ENCODE assay signal across 27 cellular contexts in the genomic region with DNA sequence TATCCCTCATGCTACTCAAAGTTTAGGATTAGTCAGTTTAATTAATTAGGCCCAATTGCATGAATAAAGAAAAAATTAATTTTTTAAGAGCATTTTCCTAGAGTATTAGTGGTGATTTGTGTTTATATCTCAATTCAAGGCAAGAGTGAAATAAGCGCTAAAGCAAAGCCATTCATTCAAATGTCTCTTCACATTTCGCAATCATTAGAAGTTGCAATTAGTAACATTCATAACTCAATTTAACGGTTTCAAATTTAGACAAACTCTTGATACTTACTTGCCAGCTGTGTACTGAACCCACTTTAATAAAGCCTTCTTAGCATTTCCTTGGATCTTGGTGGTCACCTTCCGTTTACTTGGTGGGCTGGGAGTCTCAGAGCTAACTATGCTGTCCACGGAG.
"Had no signal": no experiment of that assay in that cellular context is flagged by ENCODE, and none has a peak within 500 bp of the region (broad histone marks: within the 10 kb centered on the region; RNA-seq: fewer than 3 reads in every experiment).

No MANE protein-coding gene starts in this region.

- H3K4me3 ChIP-seq: stomach, suprapubic skin, testis, thoracic aorta, thyroid gland, tibial artery, tibial nerve, transverse colon, upper lobe of left lung, upper lobe of right lung, uterus, vagina had no signal

- H3K4me1 ChIP-seq: stomach, suprapubic skin, testis, thyroid gland, tibial artery, tibial nerve, transverse colon, upper lobe of left lung, upper lobe of right lung, uterus, vagina had no signal

- ATAC-seq: stimulated activated effector memory CD8-positive, alpha-beta T cell treated with anti-CD3 and anti-CD28 coated beads, Interleukin-12 subunit alpha, Interleukin-12 subunit beta, amount 100 ng/mL, for 72 hours; stimulated activated memory B cell treated with anti-CD40 and anti-IgM and Interleukin-4, amounts not matched to agents 10 μg/mL and 1 μg/mL and 100 μg/mL, for 72 hours; stimulated activated naive B cell treated with anti-CD40 and anti-IgM and Interleukin-4, amounts not matched to agents 10 μg/mL and 1 μg/mL and 100 μg/mL, for 72 hours; stimulated activated naive CD8-positive, alpha-beta T cell treated with anti-CD3 and anti-CD28 coated beads, Interleukin-15, amount 100 ng/mL, for 72 hours; stimulated activated naive CD8-positive, alpha-beta T cell treated with anti-CD3 and anti-CD28 coated beads, Interleukin-15, Interleukin-2, amounts not matched to agents 100 U/mL and 50 U/mL, for 24 hours; upper lobe of right lung had no signal

- H3K36me3 ChIP-seq: stomach, suprapubic skin, thoracic aorta, thyroid gland, tibial artery, tibial nerve, transverse colon, upper lobe of right lung, uterus, vagina had no signal

- DNase-seq: stimulated activated CD4-positive, alpha-beta T cell treated with anti-CD3 and anti-CD28 coated beads, Interleukin-2, amount 100 ng/mL, for 48 hours; stimulated activated CD4-positive, alpha-beta T cell treated with anti-CD3 and anti-CD28 coated beads, Interleukin-4, amount 100 ng/mL, for 1 hour; stimulated activated CD4-positive, alpha-beta T cell treated with anti-CD3 and anti-CD28 coated beads, Interleukin-4, amount 100 ng/mL, for 24 hours; stimulated activated CD4-positive, alpha-beta T cell treated with anti-CD3 and anti-CD28 coated beads, Interleukin-4, amount 100 ng/mL, for 4 hours; stimulated activated CD8-positive, alpha-beta memory T cell treated with anti-CD3 and anti-CD28 coated beads, Interleukin-4, amount 100 ng/mL, for 48 hours; stimulated activated naive B cell treated with anti-CD40 and anti-IgM and Interleukin-4, amounts not matched to agents 10 μg/mL and 1 μg/mL and 100 μg/mL, for 72 hours; stimulated activated naive CD4-positive, alpha-beta T cell; stimulated activated naive CD4-positive, alpha-beta T cell treated with Interleukin-2 at 50 U/mL for 16 hours; stimulated activated naive CD8-positive, alpha-beta T cell treated with anti-CD3 and anti-CD28 coated beads, Interleukin-15, amount 100 ng/mL, for 72 hours; stimulated activated naive CD8-positive, alpha-beta T cell treated with anti-CD3 and anti-CD28 coated beads, Interleukin-15, Interleukin-2, amounts not matched to agents 100 U/mL and 50 U/mL, for 24 hours; stomach; substantia nigra; testis; thyroid gland; tibial artery; transverse colon; trophoblast cell; upper lobe of left lung; upper lobe of right lung; uterus had no signal

- H3K9me3 ChIP-seq: stomach, suprapubic skin, testis, thoracic aorta, thyroid gland, tibial artery, tibial nerve, transverse colon, upper lobe of left lung, upper lobe of right lung, uterus, vagina had no signal

- H3K27me3 ChIP-seq: stomach, suprapubic skin, testis, thyroid gland, tibial artery, tibial nerve, transverse colon, upper lobe of left lung, upper lobe of right lung, uterus, vagina had no signal

- H3K27ac ChIP-seq: stomach, suprapubic skin, testis, thoracic aorta, thyroid gland, tibial artery, tibial nerve, transverse colon, upper lobe of left lung, upper lobe of right lung, uterus, vagina had no signal

- FAIRE-seq: urothelium cell line had no signal
